19 cellular contexts compared by ENCODE assay signal in genomic region chr6:70059047-70059719, GRCh38.
"Had no signal": no experiment of that assay in that cellular context is flagged by ENCODE, and none has a peak within 500 bp of the region (broad histone marks: within the 10 kb centered on the region; RNA-seq: fewer than 3 reads in every experiment).

No MANE protein-coding gene starts in this region.

- H3K4me3 ChIP-seq: adrenal gland, coronary artery, heart left ventricle had no signal

- H3K4me1 ChIP-seq: adrenal gland, heart left ventricle had no signal

- H3K9me3 ChIP-seq: adrenal gland, heart left ventricle had no signal

- H3K27me3 ChIP-seq: adrenal gland, heart left ventricle had no signal

- ATAC-seq: activated T-helper 17 cell treated with anti-CD3 and anti-CD28 coated beads, Interleukin-2, amount 50 U/mL, for 72 hours; heart left ventricle; left lobe of liver; natural killer cell treated with Interleukin-12 subunit alpha and Interleukin-12 subunit beta and Interleukin-15 and Interleukin-18, amount 100 ng/mL, for 72 hours; WTC11 had no signal

- DNase-seq: activated CD4-positive, alpha-beta T cell treated with anti-CD3 and anti-CD28 coated beads, Interleukin-2, amount 10 ng/mL, durations not matched to agents 7 days and 5 days; activated naive CD4-positive, alpha-beta T cell treated with anti-CD3 and anti-CD28 coated beads, Interleukin-2, amount 10 ng/mL, durations not matched to agents 7 days and 5 days; activated T-cell treated with anti-CD3 and anti-CD28 coated beads for 4 hours; adrenal gland; caudate nucleus; effector CD4-positive, alpha-beta T cell; heart left ventricle; islet precursor cell; mesenchymal stem cell; occipital lobe; stimulated activated CD4-positive, alpha-beta T cell treated with anti-CD3 and anti-CD28 coated beads, Interleukin-2, amount 100 ng/mL, for 48 hours; stimulated activated naive CD4-positive, alpha-beta T cell treated with Interleukin-2 at 50 U/mL for 16 hours; T1000; trophoblast cell had no signal

- H3K27ac ChIP-seq: adrenal gland, coronary artery, heart left ventricle had no signal

- H3K36me3 ChIP-seq: adrenal gland, heart left ventricle had no signal
